Comparison of ENCODE assay signal across 22 cellular contexts in genomic region chr5:167219296-167219695, GRCh38.
DNase-seq lines count a peak whose midpoint lies in the region; ATAC-seq and TF ChIP-seq lines count a peak whose summit lies in the region.
"Had no signal": no experiment of that assay in that cellular context is flagged by ENCODE, and none has a peak within 500 bp of the region (broad histone marks: within the 10 kb centered on the region; RNA-seq: fewer than 3 reads in every experiment).

No MANE protein-coding gene starts in this region.

- no peak overlapping the region for H2BK12ac ChIP-seq in H9 (ENCODE audit: insufficient read length, low read depth, low read length)

- intact Hi-C loops in right lobe of liver (cut with DNase I), result no loop called here
- intact Hi-C loops in colonic mucosa (cut with DNase I), result no loop called here

- H3K9ac ChIP-seq in H9 (ENCODE audit: extremely low read depth, insufficient read length, low read length) (no peak overlapping the region), neural progenitor cell (no peak overlapping the region), colonic mucosa (ENCODE audit: low read depth in 2 of 2, low read length in 2 of 2) (no peak overlapping the region)

- peaks cover 11% of the 10 kb centered on the region for H3F3A ChIP-seq in neural progenitor cell (ENCODE audit: low read depth)

- POLR2A ChIA-PET in WTC11 (lab: Charles Lee), result no interaction called here

- H4K8ac ChIP-seq in H9 (replicated peaks; ENCODE audit: insufficient read length, low read depth, low read length), result no peak overlapping the region

- no peak overlapping the region for H3K14ac ChIP-seq in H9 (ENCODE audit: insufficient read depth, low read length)

- no peak overlapping the region for H4K91ac ChIP-seq in H9 (ENCODE audit: insufficient read length, low read depth, low read length)

- H3K36me3 ChIP-seq in neural progenitor cell, result no peaks in the 10 kb centered on the region
- H3K36me3 ChIP-seq in right lobe of liver, result no peaks in the 10 kb centered on the region
- H3K36me3 ChIP-seq in colonic mucosa, result no peaks in the 10 kb centered on the region
- H3K36me3 ChIP-seq: BE2C had no signal

- H3K4me3 ChIP-seq in neural progenitor cell (no peak overlapping the region), right lobe of liver (no peak overlapping the region), colonic mucosa (no peak overlapping the region)

- H2BK120ac ChIP-seq in H9 (ENCODE audit: low read depth, low read length, poor library complexity, severe bottlenecking), result no peak overlapping the region

- H2BK15ac ChIP-seq in H9 (ENCODE audit: low read depth, low read length), result no peak overlapping the region

- no peak overlapping the region for H3K23ac ChIP-seq in H9 (ENCODE audit: insufficient read length, low read depth, low read length)

- H3K27ac ChIP-seq in H9 (ENCODE audit: insufficient read length, low read depth, low read length), result no peak overlapping the region
- H3K27ac ChIP-seq in neural progenitor cell, result peak overlapping the region; percentile 9
- H3K27ac ChIP-seq in right lobe of liver, result no peak overlapping the region
- H3K27ac ChIP-seq in colonic mucosa, result no peak overlapping the region

- no peak overlapping the region for H2BK20ac ChIP-seq in H9 (ENCODE audit: low read depth, low read length, poor library complexity, severe bottlenecking)

- H4K20me1 ChIP-seq in H9 (ENCODE audit: control insufficient read depth, insufficient read depth, insufficient read length), result no peaks in the 10 kb centered on the region
- no peaks in the 10 kb centered on the region for H4K20me1 ChIP-seq in neural progenitor cell (ENCODE audit: low read depth)

- H3K18ac ChIP-seq in H9 (ENCODE audit: insufficient read length, low read depth, low read length), result no peak overlapping the region

- H2BK5ac ChIP-seq in H9 (ENCODE audit: insufficient read length, low read length), result no peak overlapping the region

- peaks cover 3% of the 10 kb centered on the region; the same call in 1 of the 2 replicates for H3K4me1 ChIP-seq in H9 (ENCODE audit: insufficient read depth, low read length)
- H3K4me1 ChIP-seq in neural progenitor cell, result peaks cover 24% of the 10 kb centered on the region
- no peaks in the 10 kb centered on the region for H3K4me1 ChIP-seq in right lobe of liver
- H3K4me1 ChIP-seq in colonic mucosa, result no peaks in the 10 kb centered on the region
- H3K4me1 ChIP-seq: BE2C had no signal

- no peaks in the 10 kb centered on the region for H3K79me1 ChIP-seq in H9 (ENCODE audit: insufficient read depth, low read depth, low read length, poor library complexity, severe bottlenecking)

- CTCF ChIA-PET in WTC11 (lab: Charles Lee), result interaction anchor here (0.9 to 1.3 kb wide), 3 partner anchors 25 to 354 kb away, joined by 3 read pairs; no protein-coding TSS in a partner anchor

- no peak overlapping the region for H3K4me3 Mint-ChIP-seq in H9
- H3K4me3 Mint-ChIP-seq in WTC11, result no peak overlapping the region
- no peak overlapping the region for H3K4me3 Mint-ChIP-seq in neural progenitor cell
- no peak overlapping the region for H3K4me3 Mint-ChIP-seq in activated T-cell treated with anti-CD3 and anti-CD28 coated beads, Interleukin-2, amount 50 U/mL, for 72 hours
- H3K4me3 Mint-ChIP-seq: CD4-positive, CD25-positive, alpha-beta regulatory T cell; CD8-positive, alpha-beta memory T cell; HFFc6 had no signal

- H3K27me3 Mint-ChIP-seq in H9 (ENCODE audit: low read depth), result no peaks in the 10 kb centered on the region
- no peaks in the 10 kb centered on the region for H3K27me3 Mint-ChIP-seq in WTC11 (ENCODE audit: low read depth)
- no peaks in the 10 kb centered on the region for H3K27me3 Mint-ChIP-seq in neural progenitor cell (ENCODE audit: insufficient read depth, low read depth)
- no peaks in the 10 kb centered on the region for H3K27me3 Mint-ChIP-seq in activated T-cell treated with anti-CD3 and anti-CD28 coated beads, Interleukin-2, amount 50 U/mL, for 72 hours (ENCODE audit: low read depth)
- H3K27me3 Mint-ChIP-seq: CD4-positive, CD25-positive, alpha-beta regulatory T cell; CD8-positive, alpha-beta memory T cell had no signal

- no peak for TF ChIP-seq POLR2A in right lobe of liver (IDR thresholded peaks at IDR 0.05)

- no peak overlapping the region for H3K4ac ChIP-seq in H9 (ENCODE audit: low read depth, low read length)

- no peaks in the 10 kb centered on the region; a peak in 1 of 7 replicates for H3K36me3 Mint-ChIP-seq in H9 (ENCODE audit: insufficient read depth in 1 of 3, low read depth in 3 of 3)
- H3K36me3 Mint-ChIP-seq in WTC11, result no peaks in the 10 kb centered on the region
- H3K36me3 Mint-ChIP-seq in neural progenitor cell, result no peaks in the 10 kb centered on the region
- no peaks in the 10 kb centered on the region for H3K36me3 Mint-ChIP-seq in activated T-cell treated with anti-CD3 and anti-CD28 coated beads, Interleukin-2, amount 50 U/mL, for 72 hours (ENCODE audit: insufficient read depth in 2 of 2)
- H3K36me3 Mint-ChIP-seq: CD4-positive, CD25-positive, alpha-beta regulatory T cell; CD8-positive, alpha-beta memory T cell had no signal

- WGBS in H9 (ENCODE audit: extremely low coverage, insufficient read length, low lambda C conversion rate), result no CpG with 5 or more reads among the region's 1 CpG
- no CpG with 5 or more reads among the region's 1 CpG for WGBS in right lobe of liver (ENCODE audit: insufficient coverage, low coverage, low lambda C conversion rate, missing lambda C conversion rate)

- H3K79me2 ChIP-seq in H9 (ENCODE audit: insufficient read depth, low read length) (no peaks in the 10 kb centered on the region), neural progenitor cell (ENCODE audit: low read depth) (no peaks in the 10 kb centered on the region)

- no peak overlapping the region for H4K5ac ChIP-seq in H9 (ENCODE audit: insufficient read length, low read depth, low read length)

- H3K27ac Mint-ChIP-seq in H9, result peak overlapping the region in 2 of 3 experiments; percentile 60 to 97; a peak in 2 of 7 replicates
- peak overlapping the region; percentile 66 for H3K27ac Mint-ChIP-seq in WTC11
- H3K27ac Mint-ChIP-seq in neural progenitor cell, result no peak overlapping the region
- no peak overlapping the region for H3K27ac Mint-ChIP-seq in activated T-cell treated with anti-CD3 and anti-CD28 coated beads, Interleukin-2, amount 50 U/mL, for 72 hours
- H3K27ac Mint-ChIP-seq: CD4-positive, CD25-positive, alpha-beta regulatory T cell; CD8-positive, alpha-beta memory T cell; HFFc6 had no signal

- H3K9me3 Mint-ChIP-seq in H9 (no peaks in the 10 kb centered on the region), WTC11 (no peaks in the 10 kb centered on the region), neural progenitor cell (peaks cover 4% of the 10 kb centered on the region)
- peaks cover 0 to 4% of the 10 kb centered on the region in 2 donors for H3K9me3 Mint-ChIP-seq in activated T-cell treated with anti-CD3 and anti-CD28 coated beads, Interleukin-2, amount 50 U/mL, for 72 hours

- H2AK5ac ChIP-seq in H9 (ENCODE audit: insufficient read length, low read length), result no peak overlapping the region

- peaks cover 19 to 24% of the 10 kb centered on the region in 2 experiments for H3K4me1 Mint-ChIP-seq in H9
- H3K4me1 Mint-ChIP-seq in WTC11, result peaks cover 24% of the 10 kb centered on the region
- peaks cover 2% of the 10 kb centered on the region for H3K4me1 Mint-ChIP-seq in neural progenitor cell
- no peaks in the 10 kb centered on the region for H3K4me1 Mint-ChIP-seq in activated T-cell treated with anti-CD3 and anti-CD28 coated beads, Interleukin-2, amount 50 U/mL, for 72 hours (ENCODE audit: low read depth)
- H3K4me1 Mint-ChIP-seq: CD4-positive, CD25-positive, alpha-beta regulatory T cell; CD8-positive, alpha-beta memory T cell had no signal

- no peak overlapping the region for H3T11ph ChIP-seq in H9 (ENCODE audit: low read length)

- H2AFZ ChIP-seq in H9 (ENCODE audit: low read length) (no peak overlapping the region), neural progenitor cell (replicated peaks) (peak overlapping the region; percentile 52)

- DNase-seq in H9 (no peak), WTC11 (ENCODE audit: low spot score) (no peak), iPS-NIHi11 (ENCODE audit: low spot score) (peak; percentile 31), neural progenitor cell (ENCODE audit: low spot score) (peak; percentile 36), right lobe of liver (no peak), NCI-H1417 (lab: John Stamatoyannopoulos, UW) (no peak), colonic mucosa (no peak)
- DNase-seq in activated T-cell treated with anti-CD3 and anti-CD28 coated beads, Interleukin-2, amount 50 U/mL, for 72 hours, result no peak
- DNase-seq: ACHN; BE2C; C1 segment of cervical spinal cord; CD4-positive, CD25-positive, alpha-beta regulatory T cell; CD8-positive, alpha-beta memory T cell; COR-L47; DMS 273 treated with DMSO at 0.1 percent for 48 hours; DMS53; DND-41; EL; GOT3; HFFc6; KG1 had no signal

- peak; percentile 93 for ATAC-seq in WTC11
- ATAC-seq in right lobe of liver, result no peak
- no peak for ATAC-seq in activated T-cell treated with anti-CD3 and anti-CD28 coated beads, Interleukin-2, amount 50 U/mL, for 72 hours (replicated peaks in 1 of 2)
- ATAC-seq: HCT116 had no signal

- H3K23me2 ChIP-seq in H9 (ENCODE audit: insufficient read length, low read depth, low read length, poor library complexity, severe bottlenecking), result no peaks in the 10 kb centered on the region

- no peak for TF ChIP-seq CTCF in H9 (conservative IDR thresholded peaks at IDR 0.05)
- no peak for TF ChIP-seq CTCF in WTC11 (IDR thresholded peaks at IDR 0.05)
- TF ChIP-seq CTCF in neural progenitor cell (IDR thresholded peaks at IDR 0.05), result no peak
- no peak for TF ChIP-seq CTCF in right lobe of liver (IDR thresholded peaks at IDR 0.05)
- no peak for TF ChIP-seq CTCF in colonic mucosa (IDR thresholded peaks at IDR 0.05)

- H3K27me3 ChIP-seq in H9 (ENCODE audit: insufficient read depth, low read length) (no peaks in the 10 kb centered on the region), neural progenitor cell (no peaks in the 10 kb centered on the region), right lobe of liver (no peaks in the 10 kb centered on the region), colonic mucosa (no peaks in the 10 kb centered on the region)
- H3K27me3 ChIP-seq: BE2C had no signal

- H3K4me2 ChIP-seq in H9 (ENCODE audit: insufficient read depth, insufficient read length, low read length) (no peak overlapping the region), neural progenitor cell (peak overlapping the region; percentile 43)

- H3K9me3 ChIP-seq in H9 (ENCODE audit: control insufficient read depth, low read depth, low read length) (no peaks in the 10 kb centered on the region), neural progenitor cell (ENCODE audit: low read depth) (no peaks in the 10 kb centered on the region), right lobe of liver (no peaks in the 10 kb centered on the region), colonic mucosa (no peaks in the 10 kb centered on the region)
- H3K9me3 ChIP-seq: BE2C had no signal

- H3K56ac ChIP-seq in H9 (ENCODE audit: insufficient read length, low read depth, low read length), result no peak overlapping the region

TF ChIP-seq in WTC11, 78 proteins besides CTCF, POLR2A, EP300 and RAD21 (continues in another document):
- TF ChIP-seq ETV6 (CRISPR knock-in tag; IDR thresholded peaks at IDR 0.05), result no peak

Comparison
In these comparisons a context has a peak if more than half of its experiments do, and no peak if none do; other contexts are left out.
1. DNase-seq: peak in iPS-NIHi11 (single experiment) and neural progenitor cell (single experiment); none in H9 (single experiment), WTC11 (single experiment), right lobe of liver (0 of 3), NCI-H1417 (0 of 3), colonic mucosa (single experiment) and activated T-cell treated with anti-CD3 and anti-CD28 coated beads, Interleukin-2, amount 50 U/mL, for 72 hours (0 of 2).
2. H3K27ac Mint-ChIP-seq: peak in H9 (2 of 3) and WTC11 (single experiment); none in neural progenitor cell (single experiment) and activated T-cell treated with anti-CD3 and anti-CD28 coated beads, Interleukin-2, amount 50 U/mL, for 72 hours (single experiment).